ENCODE assay signal across 13 cellular contexts in the genomic region with DNA sequence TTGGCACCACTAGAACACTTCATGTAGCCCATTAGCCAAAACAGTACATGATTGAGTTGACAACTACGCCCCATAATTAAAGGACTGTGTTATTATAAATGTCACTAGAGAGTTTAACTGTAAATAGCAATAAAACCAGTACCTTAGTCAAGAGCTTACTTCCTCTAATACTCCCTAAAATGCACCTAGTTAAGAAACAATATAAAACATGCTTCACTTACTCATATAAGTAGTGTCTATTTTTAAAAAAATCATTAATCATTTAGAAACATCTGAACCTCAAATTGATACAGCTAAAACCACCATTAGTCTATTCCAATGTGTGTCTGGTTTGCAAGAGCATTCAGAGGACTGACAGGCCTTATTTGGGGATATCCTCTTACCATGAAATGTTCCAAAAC. TPM values are rescaled to one million over a fixed set of nuclear protein-coding genes. Genes with fewer than 3 reads are reported as not detected.
A peak's percentile ranks its signal among the peaks of the same experiment; 100 is the strongest.
DNase-seq lines count a peak whose midpoint lies in the region; ATAC-seq and TF ChIP-seq lines count a peak whose summit lies in the region.
"Had no signal": no experiment of that assay in that cellular context is flagged by ENCODE, and none has a peak within 500 bp of the region (broad histone marks: within the 10 kb centered on the region; RNA-seq: fewer than 3 reads in every experiment).

No MANE protein-coding gene starts in this region.

- H3K9me3 ChIP-seq in gastrocnemius medialis = no peaks in the 10 kb centered on the region

- no peak for TF ChIP-seq POLR2A in gastrocnemius medialis (IDR thresholded peaks at IDR 0.05)

- intact Hi-C loops in gastrocnemius medialis (cut with DNase I; ENCODE audit: low total_unique reads) (loop anchor here (10.0 kb wide), 1 partner anchor 52 kb away; no protein-coding TSS in a partner anchor), cardiac septum (cut with DNase I) (no loop called here)

- ATAC-seq in activated CD4-positive, CD25-positive, alpha-beta regulatory T cell treated with anti-CD3 and anti-CD28 coated beads, Interleukin-2, amount 50 U/mL, for 24 hours = peak; percentile 86 to 89
- ATAC-seq in HG03060 (IDR thresholded peaks at IDR 0.05; ENCODE audit: low read depth, unreplicated experiment) (peak; percentile 51), gastrocnemius medialis (no peak)

- in situ Hi-C loops in gastrocnemius medialis (cut with MboI; ENCODE audit: low sequenced_read_pairs in 4 of 4) = no loop called here

- peaks cover 43 to 49% of the 10 kb centered on the region in 2 donors for H3K4me1 ChIP-seq in gastrocnemius medialis

- peaks cover 0 to 59% of the 10 kb centered on the region in 2 donors for H3K36me3 ChIP-seq in gastrocnemius medialis

- H3K27ac ChIP-seq in VCaP = peak overlapping the region; percentile 21; the same call in 1 of the 2 replicates
- peak overlapping the region in 3 of 4 donors; percentile 4 to 14 (median 12) for H3K27ac ChIP-seq in gastrocnemius medialis

- TF ChIP-seq CTCF in VCaP (conservative IDR thresholded peaks at IDR 0.05) (no peak), gastrocnemius medialis (IDR thresholded peaks at IDR 0.05 in 4 of 5, conservative IDR thresholded peaks at IDR 0.05 in 1 of 5) (no peak)

- no peaks in the 10 kb centered on the region for H3K27me3 ChIP-seq in gastrocnemius medialis

- no peak for DNase-seq in activated CD4-positive, CD25-positive, alpha-beta regulatory T cell (lab: John Stamatoyannopoulos, UW)
- no peak for DNase-seq in gastrocnemius medialis
- DNase-seq in NCI-H1694 (lab: John Stamatoyannopoulos, UW) = no peak
- no peak for DNase-seq in KG1 (lab: John Stamatoyannopoulos, UW)
- no peak for DNase-seq in cardiac septum (ENCODE audit: low spot score)
- DNase-seq: activated gamma-delta T cell treated with Interleukin-2 at 50 U/mL for 16 hours, head of caudate nucleus, OCI-M1, T1000 had no signal

- no peak overlapping the region for H3K4me3 ChIP-seq in gastrocnemius medialis
- H3K4me3 ChIP-seq: lung had no signal

RNA-seq across cellular contexts. Expression of gene PTP4A2, which starts 25.3 kb away (rescaled TPM):
- total RNA-seq in gastrocnemius medialis (100 to 1,000 TPM; 294 to 522 (median 353) TPM), cardiac septum (216 TPM)

Comparison
In these comparisons a context has a peak if more than half of its experiments do, and no peak if none do; other contexts are left out.
1. ATAC-seq: peak in activated CD4-positive, CD25-positive, alpha-beta regulatory T cell treated with anti-CD3 and anti-CD28 coated beads, Interleukin-2, amount 50 U/mL, for 24 hours (2 of 2) and HG03060 (single experiment); none in gastrocnemius medialis (0 of 2).